Comparison of ENCODE assay signal across 8 cellular contexts in the genomic region with DNA sequence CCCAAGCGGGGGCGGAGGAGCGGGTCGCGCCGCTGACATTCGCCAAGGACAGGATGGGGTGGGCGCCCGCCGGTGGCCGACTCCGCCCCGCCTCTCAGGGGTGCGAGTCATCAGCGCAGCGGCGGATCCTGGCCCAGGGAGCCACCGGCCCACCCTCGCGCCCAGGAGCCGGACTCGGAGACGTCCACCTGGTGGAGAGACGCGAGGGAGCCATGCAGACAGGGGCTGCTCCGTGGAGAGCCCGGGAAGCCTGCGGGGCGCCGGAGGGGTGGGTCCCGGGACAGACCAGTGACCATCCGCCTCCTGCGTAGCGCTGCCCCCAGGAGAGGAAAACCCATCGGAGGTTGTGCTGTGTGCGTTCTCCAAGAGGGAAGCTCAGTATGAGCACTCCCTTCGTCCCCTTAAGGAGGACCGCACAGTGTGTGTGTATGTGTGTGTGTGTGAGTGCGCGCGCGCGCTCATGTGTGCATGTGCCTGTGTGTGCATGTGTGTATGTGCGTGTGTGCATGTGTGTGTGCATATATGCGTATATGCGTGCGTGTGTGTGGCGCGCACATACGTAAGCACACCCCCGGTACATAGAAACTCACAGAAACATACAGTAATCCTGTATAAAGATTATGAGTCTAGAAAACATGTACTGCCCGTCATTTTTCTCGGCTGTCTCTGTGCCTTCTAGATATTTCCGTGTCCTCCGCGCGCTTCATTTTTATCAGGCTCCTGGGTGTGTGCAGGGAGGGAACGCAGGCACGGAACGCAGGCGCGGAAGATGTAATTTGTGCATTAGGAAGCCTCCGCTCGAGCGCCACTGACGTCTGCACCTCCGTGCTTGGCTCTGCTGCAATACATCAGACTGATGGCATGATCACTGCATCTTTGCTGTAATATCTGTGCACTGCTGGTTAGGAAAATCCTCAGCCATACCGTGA.
DNase-seq lines count a peak whose midpoint lies in the region; ATAC-seq, FAIRE-seq and TF ChIP-seq lines count a peak whose summit lies in the region.

No MANE protein-coding gene starts in this region.

- no peak for TF ChIP-seq CTCF in WI38 (IDR thresholded peaks at IDR 0.05; ENCODE audit: low read depth, low read length)
- no peak for TF ChIP-seq CTCF in left ventricle myocardium inferior (IDR thresholded peaks at IDR 0.05; ENCODE audit: borderline replicate concordance)
- TF ChIP-seq CTCF in D721Med (IDR thresholded peaks at IDR 0.05; ENCODE audit: insufficient read depth, missing control alignments): no peak

- H3K4me3 ChIP-seq in WI38 (ENCODE audit: low read depth, low read length) (peak overlapping the region; percentile 53), left ventricle myocardium inferior (peak overlapping the region; percentile 60)

- peaks cover 96% of the 10 kb centered on the region for H3K27me3 ChIP-seq in left ventricle myocardium inferior (ENCODE audit: low read depth)

- DNase-seq in left ventricle myocardium inferior (no peak), putamen (ENCODE audit: low spot score) (peak; percentile 81), NCI-H345 (lab: John Stamatoyannopoulos, UW) (no peak), D721Med (ENCODE audit: insufficient read length, low spot score) (no peak), CD1c-positive myeloid dendritic cell (ENCODE audit: extremely low spot score) (no peak)

- H3K9me3 ChIP-seq in ES-I3 (ENCODE audit: control insufficient read depth, insufficient read depth, low read length) (no peaks in the 10 kb centered on the region), left ventricle myocardium inferior (replicated peaks) (no peaks in the 10 kb centered on the region)

- peaks cover 16% of the 10 kb centered on the region for H3K4me1 ChIP-seq in ES-I3 (ENCODE audit: insufficient read depth, low read length)
- peaks cover 44% of the 10 kb centered on the region for H3K4me1 ChIP-seq in left ventricle myocardium inferior

- no peak overlapping the region for H3K27ac ChIP-seq in left ventricle myocardium inferior (replicated peaks)

- H3K36me3 ChIP-seq in ES-I3 (ENCODE audit: insufficient read depth, low read length): no peaks in the 10 kb centered on the region
- H3K36me3 ChIP-seq in left ventricle myocardium inferior: no peaks in the 10 kb centered on the region

- no peak for ATAC-seq in HG02571 (IDR thresholded peaks at IDR 0.05; ENCODE audit: unreplicated experiment)

- FAIRE-seq in D721Med (lab: Jason Lieb, UNC): no peak

- peak overlapping the region; percentile 51; the same call in 1 of the 2 replicates for H3K9ac ChIP-seq in ES-I3 (ENCODE audit: low read depth, low read length)

- intact Hi-C loops in left ventricle myocardium inferior (cut with micrococcal nuclease): no loop called here
